1 cellular context compared by ENCODE assay signal in the genomic region with DNA sequence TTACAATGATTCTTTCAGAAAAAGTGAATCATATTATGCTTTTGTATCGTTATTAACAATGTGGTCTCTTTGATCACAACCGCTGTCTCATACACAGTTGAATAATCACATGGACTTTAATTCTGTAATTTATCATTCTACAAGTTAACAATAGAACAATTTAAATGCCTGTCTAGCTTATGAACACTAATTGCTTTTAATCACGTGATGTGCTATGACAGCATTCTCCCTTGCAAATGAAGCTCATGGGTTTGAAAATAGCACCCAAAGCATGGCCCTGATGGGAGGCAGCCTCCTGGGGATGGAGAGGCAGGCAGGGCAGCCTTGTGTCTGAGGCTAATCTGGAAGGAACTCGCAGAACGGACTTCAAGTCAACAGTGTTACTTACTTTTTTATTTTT.
TF ChIP-seq lines count a peak whose summit lies in the region.

No MANE protein-coding gene starts in this region.

TF ChIP-seq in GM23338, 12 proteins besides CTCF, POLR2A, EP300 and RAD21:
- TF ChIP-seq, protein P1, sequence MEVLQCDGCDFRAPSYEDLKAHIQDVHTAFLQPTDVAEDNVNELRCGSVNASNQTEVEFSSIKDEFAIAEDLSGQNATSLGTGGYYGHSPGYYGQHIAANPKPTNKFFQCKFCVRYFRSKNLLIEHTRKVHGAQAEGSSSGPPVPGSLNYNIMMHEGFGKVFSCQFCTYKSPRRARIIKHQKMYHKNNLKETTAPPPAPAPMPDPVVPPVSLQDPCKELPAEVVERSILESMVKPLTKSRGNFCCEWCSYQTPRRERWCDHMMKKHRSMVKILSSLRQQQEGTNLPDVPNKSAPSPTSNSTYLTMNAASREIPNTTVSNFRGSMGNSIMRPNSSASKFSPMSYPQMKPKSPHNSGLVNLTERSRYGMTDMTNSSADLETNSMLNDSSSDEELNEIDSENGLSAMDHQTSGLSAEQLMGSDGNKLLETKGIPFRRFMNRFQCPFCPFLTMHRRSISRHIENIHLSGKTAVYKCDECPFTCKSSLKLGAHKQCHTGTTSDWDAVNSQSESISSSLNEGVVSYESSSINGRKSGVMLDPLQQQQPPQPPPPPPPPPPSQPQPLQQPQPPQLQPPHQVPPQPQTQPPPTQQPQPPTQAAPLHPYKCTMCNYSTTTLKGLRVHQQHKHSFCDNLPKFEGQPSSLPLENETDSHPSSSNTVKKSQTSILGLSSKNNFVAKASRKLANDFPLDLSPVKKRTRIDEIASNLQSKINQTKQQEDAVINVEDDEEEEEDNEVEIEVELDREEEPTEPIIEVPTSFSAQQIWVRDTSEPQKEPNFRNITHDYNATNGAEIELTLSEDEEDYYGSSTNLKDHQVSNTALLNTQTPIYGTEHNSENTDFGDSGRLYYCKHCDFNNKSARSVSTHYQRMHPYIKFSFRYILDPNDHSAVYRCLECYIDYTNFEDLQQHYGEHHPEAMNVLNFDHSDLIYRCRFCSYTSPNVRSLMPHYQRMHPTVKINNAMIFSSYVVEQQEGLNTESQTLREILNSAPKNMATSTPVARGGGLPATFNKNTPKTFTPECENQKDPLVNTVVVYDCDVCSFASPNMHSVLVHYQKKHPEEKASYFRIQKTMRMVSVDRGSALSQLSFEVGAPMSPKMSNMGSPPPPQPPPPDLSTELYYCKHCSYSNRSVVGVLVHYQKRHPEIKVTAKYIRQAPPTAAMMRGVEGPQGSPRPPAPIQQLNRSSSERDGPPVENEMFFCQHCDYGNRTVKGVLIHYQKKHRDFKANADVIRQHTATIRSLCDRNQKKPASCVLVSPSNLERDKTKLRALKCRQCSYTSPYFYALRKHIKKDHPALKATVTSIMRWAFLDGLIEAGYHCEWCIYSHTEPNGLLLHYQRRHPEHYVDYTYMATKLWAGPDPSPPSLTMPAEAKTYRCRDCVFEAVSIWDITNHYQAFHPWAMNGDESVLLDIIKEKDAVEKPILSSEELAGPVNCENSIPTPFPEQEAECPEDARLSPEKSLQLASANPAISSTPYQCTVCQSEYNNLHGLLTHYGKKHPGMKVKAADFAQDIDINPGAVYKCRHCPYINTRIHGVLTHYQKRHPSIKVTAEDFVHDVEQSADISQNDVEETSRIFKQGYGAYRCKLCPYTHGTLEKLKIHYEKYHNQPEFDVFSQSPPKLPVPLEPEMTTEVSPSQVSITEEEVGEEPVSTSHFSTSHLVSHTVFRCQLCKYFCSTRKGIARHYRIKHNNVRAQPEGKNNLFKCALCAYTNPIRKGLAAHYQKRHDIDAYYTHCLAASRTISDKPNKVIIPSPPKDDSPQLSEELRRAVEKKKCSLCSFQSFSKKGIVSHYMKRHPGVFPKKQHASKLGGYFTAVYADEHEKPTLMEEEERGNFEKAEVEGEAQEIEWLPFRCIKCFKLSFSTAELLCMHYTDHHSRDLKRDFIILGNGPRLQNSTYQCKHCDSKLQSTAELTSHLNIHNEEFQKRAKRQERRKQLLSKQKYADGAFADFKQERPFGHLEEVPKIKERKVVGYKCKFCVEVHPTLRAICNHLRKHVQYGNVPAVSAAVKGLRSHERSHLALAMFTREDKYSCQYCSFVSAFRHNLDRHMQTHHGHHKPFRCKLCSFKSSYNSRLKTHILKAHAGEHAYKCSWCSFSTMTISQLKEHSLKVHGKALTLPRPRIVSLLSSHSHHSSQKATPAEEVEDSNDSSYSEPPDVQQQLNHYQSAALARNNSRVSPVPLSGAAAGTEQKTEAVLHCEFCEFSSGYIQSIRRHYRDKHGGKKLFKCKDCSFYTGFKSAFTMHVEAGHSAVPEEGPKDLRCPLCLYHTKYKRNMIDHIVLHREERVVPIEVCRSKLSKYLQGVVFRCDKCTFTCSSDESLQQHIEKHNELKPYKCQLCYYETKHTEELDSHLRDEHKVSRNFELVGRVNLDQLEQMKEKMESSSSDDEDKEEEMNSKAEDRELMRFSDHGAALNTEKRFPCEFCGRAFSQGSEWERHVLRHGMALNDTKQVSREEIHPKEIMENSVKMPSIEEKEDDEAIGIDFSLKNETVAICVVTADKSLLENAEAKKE (CRISPR knock-in tag; IDR thresholded peaks at IDR 0.05), result no peak
- TF ChIP-seq CREB1 (CRISPR knock-in tag; IDR thresholded peaks at IDR 0.05; ENCODE audit: low read depth) (no peak), EZH2phosphoT487 (IDR thresholded peaks at IDR 0.05; ENCODE audit: unreplicated experiment) (no peak), ZNF114 (CRISPR knock-in tag; IDR thresholded peaks at IDR 0.05) (no peak), EZH2 (IDR thresholded peaks at IDR 0.05; ENCODE audit: low read depth, unreplicated experiment) (no peak), POLR2AphosphoS5 (IDR thresholded peaks at IDR 0.05; ENCODE audit: low read depth) (no peak), STAT1 (IDR thresholded peaks at IDR 0.05; ENCODE audit: unreplicated experiment) (no peak)
- TF ChIP-seq, protein P2, sequence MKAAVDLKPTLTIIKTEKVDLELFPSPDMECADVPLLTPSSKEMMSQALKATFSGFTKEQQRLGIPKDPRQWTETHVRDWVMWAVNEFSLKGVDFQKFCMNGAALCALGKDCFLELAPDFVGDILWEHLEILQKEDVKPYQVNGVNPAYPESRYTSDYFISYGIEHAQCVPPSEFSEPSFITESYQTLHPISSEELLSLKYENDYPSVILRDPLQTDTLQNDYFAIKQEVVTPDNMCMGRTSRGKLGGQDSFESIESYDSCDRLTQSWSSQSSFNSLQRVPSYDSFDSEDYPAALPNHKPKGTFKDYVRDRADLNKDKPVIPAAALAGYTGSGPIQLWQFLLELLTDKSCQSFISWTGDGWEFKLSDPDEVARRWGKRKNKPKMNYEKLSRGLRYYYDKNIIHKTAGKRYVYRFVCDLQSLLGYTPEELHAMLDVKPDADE (IDR thresholded peaks at IDR 0.05), result no peak
